In genomic region chr22:45268958-45269844, GRCh38 we compare ENCODE assay signal across 1 cellular context.
TF ChIP-seq lines count a peak whose summit lies in the region.

No MANE protein-coding gene starts in this region.

TF ChIP-seq in HepG2, 621 proteins besides CTCF, POLR2A, EP300 and RAD21 (continued from another document and continues in another):
- TF ChIP-seq ZNF407 (CRISPR knock-in tag; IDR thresholded peaks at IDR 0.05; ENCODE audit: not compliant biosample characterization) (no peak), RXRB (CRISPR knock-in tag; IDR thresholded peaks at IDR 0.05; ENCODE audit: borderline replicate concordance) (peak; percentile 11; the same call in 1 of the 2 replicates), MBNL3 (CRISPR knock-in tag; conservative IDR thresholded peaks at IDR 0.05) (no peak), CREB1 (IDR thresholded peaks at IDR 0.05) (no peak), CREB1 (CRISPR knock-in tag; IDR thresholded peaks at IDR 0.05) (no peak), ZC3H13 (CRISPR knock-in tag; IDR thresholded peaks at IDR 0.05) (no peak), KDM3A (CRISPR knock-in tag; IDR thresholded peaks at IDR 0.05; ENCODE audit: low read depth) (no peak; the same call in 1 of the 2 replicates), TP53 (CRISPR knock-in tag; conservative IDR thresholded peaks at IDR 0.05) (no peak), MATR3 (CRISPR knock-in tag; IDR thresholded peaks at IDR 0.05) (no peak), GATAD2A (CRISPR knock-in tag; IDR thresholded peaks at IDR 0.05) (no peak), ZNF350 (CRISPR knock-in tag; IDR thresholded peaks at IDR 0.05; ENCODE audit: borderline replicate concordance, low read depth) (peak; percentile 39; the same call in 1 of the 2 replicates), KDM5A (IDR thresholded peaks at IDR 0.05; ENCODE audit: borderline replicate concordance, low read length) (0 out of 2 replicates have a peak, but pooled peaks have one; percentile 41), MED13 (CRISPR knock-in tag; IDR thresholded peaks at IDR 0.05) (no peak), ZKSCAN8 (CRISPR knock-in tag; IDR thresholded peaks at IDR 0.05; ENCODE audit: borderline replicate concordance) (no peak), ZNF576 (CRISPR knock-in tag; IDR thresholded peaks at IDR 0.05) (no peak), ZMYM3 (CRISPR knock-in tag; IDR thresholded peaks at IDR 0.05) (peak; percentile 29; the same call in 1 of the 2 replicates), NFE2L1 (CRISPR knock-in tag; IDR thresholded peaks at IDR 0.05; ENCODE audit: borderline replicate concordance) (0 out of 2 replicates have a peak, but pooled peaks have one; percentile 31), ZFP82 (CRISPR knock-in tag; IDR thresholded peaks at IDR 0.05; ENCODE audit: borderline replicate concordance) (no peak), PRDM4 (CRISPR knock-in tag; IDR thresholded peaks at IDR 0.05; ENCODE audit: borderline replicate concordance) (no peak), ZNF670 (CRISPR knock-in tag; IDR thresholded peaks at IDR 0.05; ENCODE audit: borderline replicate concordance) (no peak), ERF (CRISPR knock-in tag; IDR thresholded peaks at IDR 0.05) (peak; percentile 68), SNAI1 (CRISPR knock-in tag; IDR thresholded peaks at IDR 0.05; ENCODE audit: borderline replicate concordance) (no peak), SMC3 (IDR thresholded peaks at IDR 0.05; ENCODE audit: low read length) (peak; percentile 59; the same call in 1 of the 2 replicates), ZBTB8A (CRISPR knock-in tag; IDR thresholded peaks at IDR 0.05; ENCODE audit: borderline replicate concordance, low read depth) (no peak), ZNF558 (CRISPR knock-in tag; IDR thresholded peaks at IDR 0.05; ENCODE audit: borderline replicate concordance) (no peak; the same call in 1 of the 2 replicates), NCOA2 (CRISPR knock-in tag; IDR thresholded peaks at IDR 0.05) (no peak), ZNF326 (CRISPR knock-in tag; IDR thresholded peaks at IDR 0.05; ENCODE audit: borderline replicate concordance) (no peak), JUNB (CRISPR knock-in tag; IDR thresholded peaks at IDR 0.05; ENCODE audit: borderline replicate concordance) (no peak), ZNF761 (CRISPR knock-in tag; conservative IDR thresholded peaks at IDR 0.05) (no peak), HIVEP1 (CRISPR knock-in tag; IDR thresholded peaks at IDR 0.05) (peak; percentile 78; the same call in 1 of the 2 replicates), ZMYM4 (CRISPR knock-in tag; IDR thresholded peaks at IDR 0.05) (peak; percentile 30; the same call in 1 of the 2 replicates), ZBTB7A (CRISPR knock-in tag; IDR thresholded peaks at IDR 0.05) (peak; percentile 93), SKI (IDR thresholded peaks at IDR 0.05; ENCODE audit: partially characterized antibody) (no peak), CC2D1A (CRISPR knock-in tag; IDR thresholded peaks at IDR 0.05) (no peak), USF2 (IDR thresholded peaks at IDR 0.05; ENCODE audit: low read depth, low read length) (no peak), USF2 (CRISPR knock-in tag; IDR thresholded peaks at IDR 0.05; ENCODE audit: borderline replicate concordance) (no peak), BCL6 (CRISPR knock-in tag; IDR thresholded peaks at IDR 0.05) (no peak), ZNF678 (CRISPR knock-in tag; IDR thresholded peaks at IDR 0.05) (no peak), ZNF30 (CRISPR knock-in tag; IDR thresholded peaks at IDR 0.05) (no peak), ZNF83 (CRISPR knock-in tag; IDR thresholded peaks at IDR 0.05; ENCODE audit: borderline replicate concordance) (no peak), RCOR2 (CRISPR knock-in tag; IDR thresholded peaks at IDR 0.05) (no peak), HNF4A (CRISPR knock-in tag; IDR thresholded peaks at IDR 0.05) (no peak), ZNF138 (CRISPR knock-in tag; IDR thresholded peaks at IDR 0.05; ENCODE audit: low read depth) (no peak), FOXJ3 (CRISPR knock-in tag; IDR thresholded peaks at IDR 0.05; ENCODE audit: borderline replicate concordance) (no peak), RORA (CRISPR knock-in tag; IDR thresholded peaks at IDR 0.05) (no peak), DNMT3B (CRISPR knock-in tag; conservative IDR thresholded peaks at IDR 0.05) (no peak), ZNF510 (CRISPR knock-in tag; IDR thresholded peaks at IDR 0.05; ENCODE audit: low read depth) (no peak), NFKB2 (CRISPR knock-in tag; IDR thresholded peaks at IDR 0.05; ENCODE audit: borderline replicate concordance) (no peak; the same call in 1 of the 2 replicates)
- TF ChIP-seq, protein P1, sequence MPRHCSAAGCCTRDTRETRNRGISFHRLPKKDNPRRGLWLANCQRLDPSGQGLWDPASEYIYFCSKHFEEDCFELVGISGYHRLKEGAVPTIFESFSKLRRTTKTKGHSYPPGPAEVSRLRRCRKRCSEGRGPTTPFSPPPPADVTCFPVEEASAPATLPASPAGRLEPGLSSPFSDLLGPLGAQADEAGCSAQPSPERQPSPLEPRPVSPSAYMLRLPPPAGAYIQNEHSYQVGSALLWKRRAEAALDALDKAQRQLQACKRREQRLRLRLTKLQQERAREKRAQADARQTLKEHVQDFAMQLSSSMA (CRISPR knock-in tag; IDR thresholded peaks at IDR 0.05), result no peak; the same call in 1 of the 2 replicates
- TF ChIP-seq, protein P2, sequence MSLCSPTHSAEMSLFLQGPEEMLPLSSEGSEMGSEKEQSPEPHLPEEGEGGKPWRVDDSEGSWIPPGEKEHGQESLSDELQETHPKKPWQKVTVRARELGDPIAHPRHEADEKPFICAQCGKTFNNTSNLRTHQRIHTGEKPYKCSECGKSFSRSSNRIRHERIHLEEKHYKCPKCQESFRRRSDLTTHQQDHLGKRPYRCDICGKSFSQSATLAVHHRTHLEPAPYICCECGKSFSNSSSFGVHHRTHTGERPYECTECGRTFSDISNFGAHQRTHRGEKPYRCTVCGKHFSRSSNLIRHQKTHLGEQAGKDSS (CRISPR knock-in tag; IDR thresholded peaks at IDR 0.05; ENCODE audit: borderline replicate concordance, low read depth), result no peak
- TF ChIP-seq, protein P3, sequence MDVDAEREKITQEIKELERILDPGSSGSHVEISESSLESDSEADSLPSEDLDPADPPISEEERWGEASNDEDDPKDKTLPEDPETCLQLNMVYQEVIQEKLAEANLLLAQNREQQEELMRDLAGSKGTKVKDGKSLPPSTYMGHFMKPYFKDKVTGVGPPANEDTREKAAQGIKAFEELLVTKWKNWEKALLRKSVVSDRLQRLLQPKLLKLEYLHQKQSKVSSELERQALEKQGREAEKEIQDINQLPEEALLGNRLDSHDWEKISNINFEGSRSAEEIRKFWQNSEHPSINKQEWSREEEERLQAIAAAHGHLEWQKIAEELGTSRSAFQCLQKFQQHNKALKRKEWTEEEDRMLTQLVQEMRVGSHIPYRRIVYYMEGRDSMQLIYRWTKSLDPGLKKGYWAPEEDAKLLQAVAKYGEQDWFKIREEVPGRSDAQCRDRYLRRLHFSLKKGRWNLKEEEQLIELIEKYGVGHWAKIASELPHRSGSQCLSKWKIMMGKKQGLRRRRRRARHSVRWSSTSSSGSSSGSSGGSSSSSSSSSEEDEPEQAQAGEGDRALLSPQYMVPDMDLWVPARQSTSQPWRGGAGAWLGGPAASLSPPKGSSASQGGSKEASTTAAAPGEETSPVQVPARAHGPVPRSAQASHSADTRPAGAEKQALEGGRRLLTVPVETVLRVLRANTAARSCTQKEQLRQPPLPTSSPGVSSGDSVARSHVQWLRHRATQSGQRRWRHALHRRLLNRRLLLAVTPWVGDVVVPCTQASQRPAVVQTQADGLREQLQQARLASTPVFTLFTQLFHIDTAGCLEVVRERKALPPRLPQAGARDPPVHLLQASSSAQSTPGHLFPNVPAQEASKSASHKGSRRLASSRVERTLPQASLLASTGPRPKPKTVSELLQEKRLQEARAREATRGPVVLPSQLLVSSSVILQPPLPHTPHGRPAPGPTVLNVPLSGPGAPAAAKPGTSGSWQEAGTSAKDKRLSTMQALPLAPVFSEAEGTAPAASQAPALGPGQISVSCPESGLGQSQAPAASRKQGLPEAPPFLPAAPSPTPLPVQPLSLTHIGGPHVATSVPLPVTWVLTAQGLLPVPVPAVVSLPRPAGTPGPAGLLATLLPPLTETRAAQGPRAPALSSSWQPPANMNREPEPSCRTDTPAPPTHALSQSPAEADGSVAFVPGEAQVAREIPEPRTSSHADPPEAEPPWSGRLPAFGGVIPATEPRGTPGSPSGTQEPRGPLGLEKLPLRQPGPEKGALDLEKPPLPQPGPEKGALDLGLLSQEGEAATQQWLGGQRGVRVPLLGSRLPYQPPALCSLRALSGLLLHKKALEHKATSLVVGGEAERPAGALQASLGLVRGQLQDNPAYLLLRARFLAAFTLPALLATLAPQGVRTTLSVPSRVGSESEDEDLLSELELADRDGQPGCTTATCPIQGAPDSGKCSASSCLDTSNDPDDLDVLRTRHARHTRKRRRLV (CRISPR knock-in tag; IDR thresholded peaks at IDR 0.05), result 0 out of 2 replicates have a peak, but pooled peaks have one; percentile 41
